10 cellular contexts compared by ENCODE assay signal in genomic region chr2:102235491-102235890, GRCh38. TPM values are rescaled to one million over a fixed set of nuclear protein-coding genes. Genes with fewer than 3 reads are reported as not detected.
A peak's percentile ranks its signal among the peaks of the same experiment; 100 is the strongest.
DNase-seq lines count a peak whose midpoint lies in the region; ATAC-seq and TF ChIP-seq lines count a peak whose summit lies in the region.
"Had no signal": no experiment of that assay in that cellular context is flagged by ENCODE, and none has a peak within 500 bp of the region (broad histone marks: within the 10 kb centered on the region; RNA-seq: fewer than 3 reads in every experiment).

No MANE protein-coding gene starts in this region.

- no peaks in the 10 kb centered on the region for H3K9me2 ChIP-seq in Loucy (replicated peaks; ENCODE audit: low read depth, low read length)

- H4K20me1 ChIP-seq in Loucy (ENCODE audit: insufficient read depth, low read length, poor library complexity, severe bottlenecking) = no peaks in the 10 kb centered on the region
- no peaks in the 10 kb centered on the region for H4K20me1 ChIP-seq in neural progenitor cell (ENCODE audit: low read depth)

- H3K4me1 ChIP-seq in Loucy (ENCODE audit: insufficient read depth, low read length, poor library complexity, severe bottlenecking) = peaks cover 3% of the 10 kb centered on the region
- H3K4me1 ChIP-seq in neural progenitor cell = no peaks in the 10 kb centered on the region

- POLR2A ChIA-PET in activated CD4-positive, alpha-beta T cell treated with anti-CD3 and anti-CD28 coated beads for 36 hours (lab: Charles Lee) = no interaction called here

- H3K27me3 Mint-ChIP-seq in activated CD4-positive, alpha-beta T cell treated with anti-CD3 and anti-CD28 coated beads for 36 hours = no peaks in the 10 kb centered on the region
- H3K27me3 Mint-ChIP-seq in central memory CD8-positive, alpha-beta T cell = no peaks in the 10 kb centered on the region
- H3K27me3 Mint-ChIP-seq in neural progenitor cell (ENCODE audit: insufficient read depth, low read depth) = peaks cover 8% of the 10 kb centered on the region
- H3K27me3 Mint-ChIP-seq: CD4-positive, alpha-beta T cell had no signal

- H3K27me3 ChIP-seq in Loucy (ENCODE audit: insufficient read depth, low read length, poor library complexity, severe bottlenecking) (no peaks in the 10 kb centered on the region), neural progenitor cell (no peaks in the 10 kb centered on the region)
- H3K27me3 ChIP-seq: MG63 had no signal

- H3K9me3 ChIP-seq in Loucy (ENCODE audit: insufficient read depth, low read depth, low read length) (no peaks in the 10 kb centered on the region), neural progenitor cell (ENCODE audit: low read depth) (no peaks in the 10 kb centered on the region)
- H3K9me3 ChIP-seq: MG63 had no signal

- no peak overlapping the region for H3K27ac ChIP-seq in neural progenitor cell

- DNase-seq in activated CD4-positive, alpha-beta T cell treated with anti-CD3 and anti-CD28 coated beads for 36 hours = peak; percentile 54
- no peak for DNase-seq in activated CD4-positive, alpha-beta T cell treated with anti-CD3 and anti-CD28 coated beads for 1 hour
- DNase-seq in central memory CD8-positive, alpha-beta T cell (ENCODE audit: low spot score in 2 of 2) = no peak
- DNase-seq in neural progenitor cell (ENCODE audit: low spot score) (peak; percentile 55), NCI-H1092 (lab: John Stamatoyannopoulos, UW) (no peak), GF-D8 (lab: John Stamatoyannopoulos, UW) (no peak)
- DNase-seq: CD4-positive, alpha-beta T cell; MG63 had no signal

- H3K9ac ChIP-seq in Loucy (ENCODE audit: low read depth, low read length, poor library complexity, severe bottlenecking) = no peak overlapping the region
- H3K9ac ChIP-seq in neural progenitor cell = no peak overlapping the region

- no peak for ATAC-seq in activated CD4-positive, alpha-beta T cell treated with anti-CD3 and anti-CD28 coated beads for 36 hours
- ATAC-seq in central memory CD8-positive, alpha-beta T cell (replicated peaks; ENCODE audit: extremely low read depth, poor library complexity, severe bottlenecking) = peak; percentile 36
- no peak for ATAC-seq in GM21723 (IDR thresholded peaks at IDR 0.05; ENCODE audit: unreplicated experiment)

- H3K36me3 Mint-ChIP-seq in activated CD4-positive, alpha-beta T cell treated with anti-CD3 and anti-CD28 coated beads for 36 hours (ENCODE audit: low read depth) = peaks cover 17% of the 10 kb centered on the region
- H3K36me3 Mint-ChIP-seq in central memory CD8-positive, alpha-beta T cell (ENCODE audit: insufficient read depth) = peaks cover 2% of the 10 kb centered on the region
- H3K36me3 Mint-ChIP-seq in neural progenitor cell = no peaks in the 10 kb centered on the region

- intact Hi-C loops in activated CD4-positive, alpha-beta T cell treated with anti-CD3 and anti-CD28 coated beads for 36 hours (cut with DNase I, micrococcal nuclease) = no loop called here

- H3K4me2 ChIP-seq in Loucy (ENCODE audit: low read depth, low read length, poor library complexity, severe bottlenecking) (no peak overlapping the region), neural progenitor cell (no peak overlapping the region)

- TF ChIP-seq CTCF in Loucy (conservative IDR thresholded peaks at IDR 0.05; ENCODE audit: low read length) (peak; percentile 80), neural progenitor cell (IDR thresholded peaks at IDR 0.05) (peak; percentile 56)

- H3K4me3 Mint-ChIP-seq in activated CD4-positive, alpha-beta T cell treated with anti-CD3 and anti-CD28 coated beads for 36 hours = no peak overlapping the region
- no peak overlapping the region for H3K4me3 Mint-ChIP-seq in central memory CD8-positive, alpha-beta T cell
- H3K4me3 Mint-ChIP-seq in neural progenitor cell = no peak overlapping the region
- H3K4me3 Mint-ChIP-seq: CD4-positive, alpha-beta T cell had no signal

- CTCF ChIA-PET in activated CD4-positive, alpha-beta T cell treated with anti-CD3 and anti-CD28 coated beads for 36 hours (lab: Charles Lee) = interaction anchor here (0.9 to 2.9 kb wide), 10 partner anchors 16 to 351 kb away, joined by 3 to 20 read pairs (median 5); no protein-coding TSS in a partner anchor

- peaks cover 11% of the 10 kb centered on the region for H3K9me3 Mint-ChIP-seq in activated CD4-positive, alpha-beta T cell treated with anti-CD3 and anti-CD28 coated beads for 36 hours (ENCODE audit: low read depth)
- H3K9me3 Mint-ChIP-seq in central memory CD8-positive, alpha-beta T cell = no peaks in the 10 kb centered on the region
- peaks cover 7% of the 10 kb centered on the region for H3K9me3 Mint-ChIP-seq in neural progenitor cell
- H3K9me3 Mint-ChIP-seq: CD4-positive, alpha-beta T cell had no signal

- peak overlapping the region; percentile 12 for H3K27ac Mint-ChIP-seq in activated CD4-positive, alpha-beta T cell treated with anti-CD3 and anti-CD28 coated beads for 36 hours
- H3K27ac Mint-ChIP-seq in central memory CD8-positive, alpha-beta T cell (ENCODE audit: low read depth) = no peak overlapping the region
- peak overlapping the region; percentile 18 for H3K27ac Mint-ChIP-seq in neural progenitor cell
- H3K27ac Mint-ChIP-seq: CD4-positive, alpha-beta T cell had no signal

- no peaks in the 10 kb centered on the region for H3K79me2 ChIP-seq in Loucy (ENCODE audit: insufficient read depth, low read length)
- no peaks in the 10 kb centered on the region for H3K79me2 ChIP-seq in neural progenitor cell (ENCODE audit: low read depth)

- H3K4me3 ChIP-seq in Loucy (ENCODE audit: low read length, poor library complexity, severe bottlenecking) (no peak overlapping the region), neural progenitor cell (no peak overlapping the region)
- H3K4me3 ChIP-seq: MG63 had no signal

- H2AFZ ChIP-seq in Loucy (ENCODE audit: low read length) = peak overlapping the region; percentile 15; the same call in 1 of the 2 replicates
- H2AFZ ChIP-seq in neural progenitor cell (replicated peaks) = no peak overlapping the region

- peaks cover 65% of the 10 kb centered on the region for H3K4me1 Mint-ChIP-seq in activated CD4-positive, alpha-beta T cell treated with anti-CD3 and anti-CD28 coated beads for 36 hours
- peaks cover 11% of the 10 kb centered on the region for H3K4me1 Mint-ChIP-seq in central memory CD8-positive, alpha-beta T cell
- peaks cover under 1% of the 10 kb centered on the region for H3K4me1 Mint-ChIP-seq in neural progenitor cell

- H3F3A ChIP-seq in Loucy (ENCODE audit: low read depth) (no peaks in the 10 kb centered on the region), neural progenitor cell (ENCODE audit: low read depth) (no peaks in the 10 kb centered on the region)

- no peaks in the 10 kb centered on the region for H3K36me3 ChIP-seq in Loucy (ENCODE audit: insufficient read depth, low read length)
- no peaks in the 10 kb centered on the region for H3K36me3 ChIP-seq in neural progenitor cell
- H3K36me3 ChIP-seq: MG63 had no signal

RNA-seq across cellular contexts. Expression of gene IL1RL2, which starts 48.7 kb away (rescaled TPM):
- 1 to 10 TPM; 1.5 to 1.7 TPM for total RNA-seq in activated CD4-positive, alpha-beta T cell treated with anti-CD3 and anti-CD28 coated beads for 36 hours
- total RNA-seq in neural progenitor cell (ENCODE audit: low replicate concordance) = not detected in 2 replicates
- total RNA-seq: CD4-positive, alpha-beta T cell had no signal

Comparison
In these comparisons a context has a peak if more than half of its experiments do, and no peak if none do; other contexts are left out.
1. DNase-seq: peak in activated CD4-positive, alpha-beta T cell treated with anti-CD3 and anti-CD28 coated beads for 36 hours (single experiment) and neural progenitor cell (single experiment); none in activated CD4-positive, alpha-beta T cell treated with anti-CD3 and anti-CD28 coated beads for 1 hour (single experiment), central memory CD8-positive, alpha-beta T cell (0 of 2), NCI-H1092 (single experiment) and GF-D8 (single experiment).